ENCODE assay signal across 8 cellular contexts in the genomic region with DNA sequence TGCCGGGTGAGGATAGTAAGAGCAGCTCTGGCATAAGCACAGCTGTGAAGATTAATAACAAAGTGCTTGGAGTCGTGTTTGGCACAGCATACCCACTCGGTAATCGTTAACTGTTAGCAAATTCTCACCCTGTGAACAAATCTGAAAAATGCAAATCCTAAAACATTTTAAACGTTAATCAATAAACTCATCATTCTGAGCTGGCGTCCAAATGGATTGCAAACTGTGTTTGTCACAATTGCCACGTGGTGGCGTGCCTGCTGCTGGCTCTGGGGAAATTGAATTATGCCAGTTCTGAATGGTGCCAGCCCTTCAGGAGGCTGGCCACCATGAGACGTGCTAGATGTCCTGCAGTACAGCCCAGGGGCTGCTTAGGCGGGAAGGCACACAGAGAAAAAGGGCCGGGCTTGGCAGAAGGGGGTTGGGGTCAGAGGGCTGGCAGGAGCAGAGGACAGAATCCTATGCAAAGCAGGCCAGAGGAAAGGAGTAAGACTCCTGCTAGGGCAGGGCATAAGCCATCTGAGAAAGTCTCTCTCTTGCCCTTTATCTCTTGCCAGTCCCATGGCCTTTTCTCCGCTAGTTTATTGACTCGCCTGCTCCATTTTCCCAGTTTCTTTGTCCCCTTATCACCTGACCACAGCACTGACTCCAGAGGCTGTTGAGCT. TPM values are rescaled to one million over a fixed set of nuclear protein-coding genes. Genes with fewer than 3 reads are reported as not detected.
A peak's percentile ranks its signal among the peaks of the same experiment; 100 is the strongest.
DNase-seq lines count a peak whose midpoint lies in the region; ATAC-seq, FAIRE-seq and TF ChIP-seq lines count a peak whose summit lies in the region.

No MANE protein-coding gene starts in this region.

- no peaks in the 10 kb centered on the region for H3K36me3 ChIP-seq in liver (ENCODE audit: control insufficient read depth in 4 of 4, insufficient read depth in 3 of 4, low read depth in 1 of 4, low read length in 3 of 4)

- TF ChIP-seq EP300 in Ishikawa (IDR thresholded peaks at IDR 0.05; ENCODE audit: borderline replicate concordance): no peak

- TF ChIP-seq RAD21 in Ishikawa (IDR thresholded peaks at IDR 0.05; ENCODE audit: low read depth): peak; percentile 52; the same call in 1 of the 2 replicates
- peak; percentile 47 to 59 for TF ChIP-seq RAD21 in liver (IDR thresholded peaks at IDR 0.05)

- ATAC-seq in T-helper 17 cell (no peak), HG02798 (IDR thresholded peaks at IDR 0.05; ENCODE audit: poor library complexity, unreplicated experiment) (no peak), GM18858 (IDR thresholded peaks at IDR 0.05; ENCODE audit: unreplicated experiment) (no peak)

- H3K9ac ChIP-seq in liver (ENCODE audit: low read depth in 1 of 2, low read length in 2 of 2): no peak overlapping the region

- DNase-seq in D721Med (ENCODE audit: insufficient read length, low spot score) (no peak), T-helper 17 cell (no peak), cerebellar nuclear complex (lab: John Stamatoyannopoulos, UW) (no peak), NCI-H187 (lab: John Stamatoyannopoulos, UW) (no peak)

- H3K27ac Mint-ChIP-seq in T-helper 17 cell: no peak overlapping the region

- no peak overlapping the region for H3K27ac ChIP-seq in liver (ENCODE audit: low read depth in 1 of 2, low read length in 2 of 2)

- TF ChIP-seq CTCF in D721Med (IDR thresholded peaks at IDR 0.05; ENCODE audit: insufficient read depth, missing control alignments) (peak; percentile 77), liver (IDR thresholded peaks at IDR 0.05; ENCODE audit: low read depth, low read length, missing input control) (no peak)

- peaks cover 7% of the 10 kb centered on the region for H3K4me1 Mint-ChIP-seq in T-helper 17 cell

- peaks cover 2 to 12% (median 7%) of the 10 kb centered on the region in 4 donors for H3K4me1 ChIP-seq in liver (ENCODE audit: control insufficient read depth in 4 of 4, insufficient read depth in 4 of 4, low read length in 3 of 4)

- H3K4me3 ChIP-seq in liver (ENCODE audit: low read depth in 1 of 3, low read length in 3 of 3): no peak overlapping the region

- peak; percentile 21 for FAIRE-seq in D721Med (lab: Jason Lieb, UNC)

- peaks cover 76% of the 10 kb centered on the region for H3K27me3 Mint-ChIP-seq in T-helper 17 cell

- WGBS in liver: 24% methylated on average over 13 of the region's 13 CpGs

- H3K36me3 Mint-ChIP-seq in T-helper 17 cell (ENCODE audit: low read depth): no peaks in the 10 kb centered on the region

- H3K4me3 Mint-ChIP-seq in T-helper 17 cell: peak overlapping the region; percentile 36

- H3K9me3 ChIP-seq in T-helper 17 cell (ENCODE audit: control insufficient read depth, low read length, poor library complexity, severe bottlenecking): no peaks in the 10 kb centered on the region
- H3K9me3 ChIP-seq in liver (ENCODE audit: control insufficient read depth in 4 of 4, low read length in 3 of 4): no peaks in the 10 kb centered on the region

- H3K27me3 ChIP-seq in liver (ENCODE audit: control insufficient read depth in 4 of 4, insufficient read depth in 4 of 4, low read length in 3 of 4): peaks cover 0 to 20% (median 5%) of the 10 kb centered on the region in 4 donors

TF ChIP-seq in Ishikawa, 13 proteins besides CTCF, POLR2A, EP300 and RAD21:
- TF ChIP-seq TCF12 (IDR thresholded peaks at IDR 0.05; ENCODE audit: low read depth): no peak
- TF ChIP-seq YY1 (IDR thresholded peaks at IDR 0.05; ENCODE audit: low read depth): no peak
- TF ChIP-seq, protein P1, sequence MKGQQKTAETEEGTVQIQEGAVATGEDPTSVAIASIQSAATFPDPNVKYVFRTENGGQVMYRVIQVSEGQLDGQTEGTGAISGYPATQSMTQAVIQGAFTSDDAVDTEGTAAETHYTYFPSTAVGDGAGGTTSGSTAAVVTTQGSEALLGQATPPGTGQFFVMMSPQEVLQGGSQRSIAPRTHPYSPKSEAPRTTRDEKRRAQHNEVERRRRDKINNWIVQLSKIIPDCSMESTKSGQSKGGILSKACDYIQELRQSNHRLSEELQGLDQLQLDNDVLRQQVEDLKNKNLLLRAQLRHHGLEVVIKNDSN (IDR thresholded peaks at IDR 0.05): no peak
- no peak for TF ChIP-seq CREB1 (IDR thresholded peaks at IDR 0.05; ENCODE audit: low read depth)
- no peak for TF ChIP-seq CEBPB (IDR thresholded peaks at IDR 0.05)
- TF ChIP-seq FOXM1 (IDR thresholded peaks at IDR 0.05; ENCODE audit: borderline replicate concordance, low read depth): no peak
- TF ChIP-seq TEAD4 (IDR thresholded peaks at IDR 0.05): no peak
- TF ChIP-seq EGR1 (IDR thresholded peaks at IDR 0.05): no peak

TF ChIP-seq in liver, 16 proteins besides CTCF, POLR2A, EP300 and RAD21:
- TF ChIP-seq, protein P2, sequence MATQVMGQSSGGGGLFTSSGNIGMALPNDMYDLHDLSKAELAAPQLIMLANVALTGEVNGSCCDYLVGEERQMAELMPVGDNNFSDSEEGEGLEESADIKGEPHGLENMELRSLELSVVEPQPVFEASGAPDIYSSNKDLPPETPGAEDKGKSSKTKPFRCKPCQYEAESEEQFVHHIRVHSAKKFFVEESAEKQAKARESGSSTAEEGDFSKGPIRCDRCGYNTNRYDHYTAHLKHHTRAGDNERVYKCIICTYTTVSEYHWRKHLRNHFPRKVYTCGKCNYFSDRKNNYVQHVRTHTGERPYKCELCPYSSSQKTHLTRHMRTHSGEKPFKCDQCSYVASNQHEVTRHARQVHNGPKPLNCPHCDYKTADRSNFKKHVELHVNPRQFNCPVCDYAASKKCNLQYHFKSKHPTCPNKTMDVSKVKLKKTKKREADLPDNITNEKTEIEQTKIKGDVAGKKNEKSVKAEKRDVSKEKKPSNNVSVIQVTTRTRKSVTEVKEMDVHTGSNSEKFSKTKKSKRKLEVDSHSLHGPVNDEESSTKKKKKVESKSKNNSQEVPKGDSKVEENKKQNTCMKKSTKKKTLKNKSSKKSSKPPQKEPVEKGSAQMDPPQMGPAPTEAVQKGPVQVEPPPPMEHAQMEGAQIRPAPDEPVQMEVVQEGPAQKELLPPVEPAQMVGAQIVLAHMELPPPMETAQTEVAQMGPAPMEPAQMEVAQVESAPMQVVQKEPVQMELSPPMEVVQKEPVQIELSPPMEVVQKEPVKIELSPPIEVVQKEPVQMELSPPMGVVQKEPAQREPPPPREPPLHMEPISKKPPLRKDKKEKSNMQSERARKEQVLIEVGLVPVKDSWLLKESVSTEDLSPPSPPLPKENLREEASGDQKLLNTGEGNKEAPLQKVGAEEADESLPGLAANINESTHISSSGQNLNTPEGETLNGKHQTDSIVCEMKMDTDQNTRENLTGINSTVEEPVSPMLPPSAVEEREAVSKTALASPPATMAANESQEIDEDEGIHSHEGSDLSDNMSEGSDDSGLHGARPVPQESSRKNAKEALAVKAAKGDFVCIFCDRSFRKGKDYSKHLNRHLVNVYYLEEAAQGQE (IDR thresholded peaks at IDR 0.05): no peak
- TF ChIP-seq HNF4A (conservative IDR thresholded peaks at IDR 0.05) (peak in 1 of 2 donors; percentile 29), RXRA (IDR thresholded peaks at IDR 0.05) (no peak), YY1 (IDR thresholded peaks at IDR 0.05) (no peak)

RNA-seq across cellular contexts. Expression of a gene that starts 22.1 kb away (rescaled TPM):
- total RNA-seq in T-helper 17 cell (100 to 1,000 TPM; 114 to 128 TPM), liver (10 to 100 TPM; 41.9 to 53.1 TPM)
- polyA plus RNA-seq in liver: 10 to 100 TPM; 15.2 to 20.9 TPM
